15 cellular contexts compared by ENCODE assay signal in genomic region chr4:177907736-177908424, GRCh38.
DNase-seq lines count a peak whose midpoint lies in the region; ATAC-seq and TF ChIP-seq lines count a peak whose summit lies in the region.
"Had no signal": no experiment of that assay in that cellular context is flagged by ENCODE, and none has a peak within 500 bp of the region (broad histone marks: within the 10 kb centered on the region; RNA-seq: fewer than 3 reads in every experiment).

No MANE protein-coding gene starts in this region.

- H3K9ac ChIP-seq in PC-3 (ENCODE audit: low read length) (no peak overlapping the region), neuronal stem cell (ENCODE audit: low read depth, low read length, poor library complexity) (no peak overlapping the region)

- H3K79me2 ChIP-seq in PC-3 (ENCODE audit: low read length), result no peaks in the 10 kb centered on the region
- peaks cover 2% of the 10 kb centered on the region for H3K79me2 ChIP-seq in hepatocyte

- POLR2A ChIA-PET in PC-3 (lab: Charles Lee; ENCODE audit: unreplicated experiment), result no interaction called here

- no peak overlapping the region for H4K91ac ChIP-seq in neuronal stem cell (ENCODE audit: low read depth, low read length, poor library complexity)

- ATAC-seq in PC-3 (no peak), gastrocnemius medialis (no peak)
- ATAC-seq: activated naive CD8-positive, alpha-beta T cell treated with anti-CD3 and anti-CD28 coated beads, Interleukin-2, amount 50 U/mL, for 24 hours; CD8-positive, alpha-beta T cell had no signal

- peak overlapping the region; percentile 57 for H2AFZ ChIP-seq in PC-3 (ENCODE audit: low read length)
- peak overlapping the region; percentile 66 for H2AFZ ChIP-seq in hepatocyte
- H2AFZ ChIP-seq in neuronal stem cell (ENCODE audit: low read length), result peak overlapping the region; percentile 86

- no TSS peak for BruUV-seq in PC-3 (replicated peaks; lab: Mats Ljungman, UMichigan)

- in situ Hi-C loops in gastrocnemius medialis (cut with MboI; ENCODE audit: low sequenced_read_pairs in 4 of 4), result no loop called here

- intact Hi-C loops in PC-3 (cut with micrococcal nuclease), result no loop called here
- intact Hi-C loops in gastrocnemius medialis (cut with DNase I; ENCODE audit: low total_unique reads), result no loop called here

- H3K27me3 ChIP-seq in PC-3 (ENCODE audit: low read length) (no peaks in the 10 kb centered on the region), hepatocyte (no peaks in the 10 kb centered on the region), neuronal stem cell (ENCODE audit: control insufficient read depth in 3 of 3, insufficient read depth in 3 of 3, low read depth in 1 of 3, low read length in 3 of 3) (no peaks in the 10 kb centered on the region), gastrocnemius medialis (no peaks in the 10 kb centered on the region)
- H3K27me3 ChIP-seq: sigmoid colon had no signal

- no peak overlapping the region for H2BK5ac ChIP-seq in neuronal stem cell (ENCODE audit: low read length)

- CTCF ChIA-PET in PC-3 (lab: Charles Lee), result no interaction called here

- H4K20me1 ChIP-seq in PC-3 (ENCODE audit: low read length) (no peaks in the 10 kb centered on the region), hepatocyte (ENCODE audit: insufficient read depth, poor library complexity, severe bottlenecking) (no peaks in the 10 kb centered on the region)

- no peaks in the 10 kb centered on the region for H3K9me2 ChIP-seq in PC-3 (replicated peaks; ENCODE audit: low read length)
- no peaks in the 10 kb centered on the region for H3K9me2 ChIP-seq in hepatocyte (replicated peaks; ENCODE audit: insufficient read depth)

- 10% methylated on average over 11 of the region's 11 CpGs for WGBS in hepatocyte (ENCODE audit: low lambda C conversion rate, missing lambda C conversion rate)
- WGBS in neuronal stem cell (ENCODE audit: extremely low coverage in 2 of 2, insufficient read length in 2 of 2, insufficient replicate concordance in 1 of 2), 2 donors, result no CpG with 5 or more reads among the region's 11 CpGs

- H2AK5ac ChIP-seq in neuronal stem cell (ENCODE audit: low read depth, low read length), result no peak overlapping the region

- H2BK12ac ChIP-seq in neuronal stem cell (ENCODE audit: low read length), result no peak overlapping the region

- TF ChIP-seq POLR2A in gastrocnemius medialis (IDR thresholded peaks at IDR 0.05), result no peak

- no peaks in the 10 kb centered on the region for H3F3A ChIP-seq in PC-3 (ENCODE audit: low read length, unreplicated experiment)

- no peak overlapping the region for H2BK120ac ChIP-seq in neuronal stem cell (ENCODE audit: low read depth, low read length)

- no peak overlapping the region for H3K23ac ChIP-seq in neuronal stem cell (ENCODE audit: low read depth, low read length, poor library complexity)

- H3K14ac ChIP-seq in neuronal stem cell (ENCODE audit: low read length), result no peak overlapping the region

- DNase-seq in Daoy (ENCODE audit: low read depth) (peak; percentile 0), PC-3 (no peak), hepatocyte (ENCODE audit: low spot score) (peak; percentile 40), neuronal stem cell (ENCODE audit: low spot score) (no peak), gastrocnemius medialis (no peak), ureter (ENCODE audit: low spot score) (no peak), foreskin fibroblast (no peak), ecto neural progenitor cell (ENCODE audit: low spot score) (no peak)
- DNase-seq: activated naive CD8-positive, alpha-beta T cell treated with anti-CD3 and anti-CD28 coated beads, Interleukin-2, amount 50 U/mL, for 24 hours; CD8-positive, alpha-beta T cell; EL; NCI-H1436 treated with DMSO at 0.1 percent for 48 hours; NCI-H226; NK-92 treated with Interleukin-12 subunit alpha and Interleukin-12 subunit beta, amount 100 ng/mL, for 24 hours; sigmoid colon had no signal

- H3K18ac ChIP-seq in neuronal stem cell (ENCODE audit: low read length), result no peak overlapping the region

- no peak overlapping the region for H3K4ac ChIP-seq in neuronal stem cell (ENCODE audit: low read length)

- H2BK15ac ChIP-seq in neuronal stem cell (ENCODE audit: low read length), result no peak overlapping the region

- H3K4me1 ChIP-seq in PC-3 (ENCODE audit: insufficient read depth, low read length) (no peaks in the 10 kb centered on the region), hepatocyte (ENCODE audit: insufficient read depth) (peaks cover 11% of the 10 kb centered on the region), neuronal stem cell (ENCODE audit: control insufficient read depth in 2 of 2, insufficient read depth in 1 of 2, low read depth in 1 of 2, low read length in 2 of 2) (peaks cover 0 to 4% of the 10 kb centered on the region in 2 donors), gastrocnemius medialis (no peaks in the 10 kb centered on the region)
- H3K4me1 ChIP-seq: sigmoid colon had no signal

- H3K9me3 ChIP-seq in PC-3 (ENCODE audit: low read length) (no peaks in the 10 kb centered on the region), hepatocyte (ENCODE audit: low read depth) (no peaks in the 10 kb centered on the region), neuronal stem cell (replicated peaks in 1 of 2; ENCODE audit: control insufficient read depth in 2 of 2, insufficient read depth in 1 of 2, low read depth in 1 of 2, low read length in 2 of 2) (peaks cover 0 to 2% of the 10 kb centered on the region in 2 donors), gastrocnemius medialis (no peaks in the 10 kb centered on the region)
- H3K9me3 ChIP-seq: sigmoid colon had no signal

- TF ChIP-seq CTCF in PC-3 (conservative IDR thresholded peaks at IDR 0.05; ENCODE audit: low read depth, low read length) (no peak), hepatocyte (IDR thresholded peaks at IDR 0.05; ENCODE audit: poor library complexity) (no peak), gastrocnemius medialis (IDR thresholded peaks at IDR 0.05 in 4 of 5, conservative IDR thresholded peaks at IDR 0.05 in 1 of 5) (no peak), foreskin fibroblast (IDR thresholded peaks at IDR 0.05; ENCODE audit: low read depth, low read length) (no peak)

- H3K79me1 ChIP-seq in neuronal stem cell (ENCODE audit: low read depth, low read length), result no peaks in the 10 kb centered on the region

- no peak overlapping the region for H4K8ac ChIP-seq in neuronal stem cell (ENCODE audit: low read depth, low read length)

- H3K36me3 ChIP-seq in PC-3 (ENCODE audit: low read depth, low read length) (no peaks in the 10 kb centered on the region), hepatocyte (replicated peaks; ENCODE audit: insufficient read depth, low read depth) (no peaks in the 10 kb centered on the region), neuronal stem cell (replicated peaks in 1 of 2; ENCODE audit: control insufficient read depth in 2 of 2, insufficient read depth in 2 of 2, low read length in 2 of 2) (no peaks in the 10 kb centered on the region), gastrocnemius medialis (no peaks in the 10 kb centered on the region)
- H3K36me3 ChIP-seq: sigmoid colon had no signal

- H3K27ac ChIP-seq in PC-3 (ENCODE audit: low read length) (no peak overlapping the region), hepatocyte (peak overlapping the region; percentile 6), neuronal stem cell (replicated peaks; ENCODE audit: low read length) (no peak overlapping the region), gastrocnemius medialis (no peak overlapping the region)
- H3K27ac ChIP-seq: sigmoid colon had no signal

- H3K4me3 ChIP-seq in PC-3 (ENCODE audit: low read length) (no peak overlapping the region), hepatocyte (peak overlapping the region; percentile 42), neuronal stem cell (ENCODE audit: low read length in 2 of 2) (no peak overlapping the region), gastrocnemius medialis (no peak overlapping the region), foreskin fibroblast (ENCODE audit: low read depth in 1 of 2, low read length in 2 of 2) (no peak overlapping the region)
- H3K4me3 ChIP-seq: sigmoid colon had no signal

- H3K4me2 ChIP-seq in PC-3 (ENCODE audit: low read length) (no peak overlapping the region), hepatocyte (peak overlapping the region; percentile 75), neuronal stem cell (ENCODE audit: insufficient read depth, low read length, poor library complexity, severe bottlenecking) (no peak overlapping the region)

Comparison
In these comparisons a context has a peak if more than half of its experiments do, and no peak if none do; other contexts are left out.
1. DNase-seq: peak in Daoy (single experiment) and hepatocyte (single experiment); none in PC-3 (single experiment), neuronal stem cell (single experiment), gastrocnemius medialis (0 of 2), ureter (single experiment), foreskin fibroblast (0 of 2) and ecto neural progenitor cell (single experiment).
2. Peak in every context shown above with its lines, with median percentiles within 50 percentile points of each other: H2AFZ ChIP-seq.